Comparison of ENCODE assay signal across 12 cellular contexts in genomic region chr12:96710127-96710745, GRCh38.
DNase-seq lines count a peak whose midpoint lies in the region; ATAC-seq, FAIRE-seq and TF ChIP-seq lines count a peak whose summit lies in the region.
"Had no signal": no experiment of that assay in that cellular context is flagged by ENCODE, and none has a peak within 500 bp of the region (broad histone marks: within the 10 kb centered on the region; RNA-seq: fewer than 3 reads in every experiment).

No MANE protein-coding gene starts in this region.

- H3K4me1 Mint-ChIP-seq in activated naive CD4-positive, alpha-beta T cell treated with anti-CD3 and anti-CD28 coated beads for 36 hours (ENCODE audit: low read depth), result no peaks in the 10 kb centered on the region

- H3K27ac ChIP-seq in VCaP (no peak overlapping the region), small intestine (ENCODE audit: low read depth in 1 of 2, low read length in 1 of 2) (no peak overlapping the region)
- H3K27ac ChIP-seq: coronary artery, thyroid gland had no signal

- H3K4me3 Mint-ChIP-seq in activated naive CD4-positive, alpha-beta T cell treated with anti-CD3 and anti-CD28 coated beads for 36 hours, result no peak overlapping the region

- intact Hi-C loops in activated naive CD4-positive, alpha-beta T cell treated with anti-CD3 and anti-CD28 coated beads for 36 hours (cut with micrococcal nuclease), result no loop called here

- no peaks in the 10 kb centered on the region for H3K36me3 ChIP-seq in small intestine (ENCODE audit: control insufficient read depth in 2 of 2, insufficient read depth in 2 of 2, low read length in 2 of 2)
- H3K36me3 ChIP-seq: thyroid gland had no signal

- H3K4me3 ChIP-seq in small intestine (ENCODE audit: low read depth in 1 of 2, low read length in 2 of 2), result no peak overlapping the region
- H3K4me3 ChIP-seq: coronary artery, thyroid gland had no signal

- no peaks in the 10 kb centered on the region for H3K27me3 Mint-ChIP-seq in activated naive CD4-positive, alpha-beta T cell treated with anti-CD3 and anti-CD28 coated beads for 36 hours (ENCODE audit: low read depth)

- peak; percentile 69 for TF ChIP-seq CTCF in VCaP (conservative IDR thresholded peaks at IDR 0.05)

- H3K9me3 ChIP-seq in small intestine (ENCODE audit: control insufficient read depth, low read depth), result no peaks in the 10 kb centered on the region
- H3K9me3 ChIP-seq: thyroid gland had no signal

- H3K27me3 ChIP-seq in small intestine (ENCODE audit: control insufficient read depth in 2 of 2, insufficient read depth in 2 of 2, low read length in 2 of 2), result no peaks in the 10 kb centered on the region
- H3K27me3 ChIP-seq: thyroid gland had no signal

- H3K9me3 Mint-ChIP-seq in activated naive CD4-positive, alpha-beta T cell treated with anti-CD3 and anti-CD28 coated beads for 36 hours, result no peaks in the 10 kb centered on the region

- WGBS in small intestine, 3 donors, result 20 to 73% (median 43%) methylated on average over 2 of the region's 2 CpGs

- no peak overlapping the region for H3K27ac Mint-ChIP-seq in activated naive CD4-positive, alpha-beta T cell treated with anti-CD3 and anti-CD28 coated beads for 36 hours

- CTCF ChIA-PET in activated naive CD4-positive, alpha-beta T cell treated with anti-CD3 and anti-CD28 coated beads for 36 hours (lab: Charles Lee), result interaction anchor here (0.6 kb wide), 1 partner anchor 303 kb away, joined by 4 read pairs; no protein-coding TSS in a partner anchor

- peak; percentile 20 for DNase-seq in activated naive CD4-positive, alpha-beta T cell treated with anti-CD3 and anti-CD28 coated beads for 36 hours
- no peak for DNase-seq in activated naive CD4-positive, alpha-beta T cell (lab: John Stamatoyannopoulos, UW)
- DNase-seq in NCI-H1092 treated with DMSO at 0.1 percent for 48 hours (lab: John Stamatoyannopoulos, UW) (peak; percentile 24), small intestine (peak; percentile 5), cortex of kidney (lab: John Stamatoyannopoulos, UW) (no peak)
- DNase-seq: anterior cingulate cortex, thyroid gland had no signal

- no peak for FAIRE-seq in small intestine (lab: Jason Lieb, UNC)

- H3K4me1 ChIP-seq in small intestine (ENCODE audit: control insufficient read depth in 2 of 2, insufficient read depth in 1 of 2, low read depth in 1 of 2, low read length in 1 of 2), result no peaks in the 10 kb centered on the region
- H3K4me1 ChIP-seq: thyroid gland had no signal

- H3K36me3 Mint-ChIP-seq in activated naive CD4-positive, alpha-beta T cell treated with anti-CD3 and anti-CD28 coated beads for 36 hours (ENCODE audit: low read depth), result no peaks in the 10 kb centered on the region

- no peak for ATAC-seq in HG02884 (IDR thresholded peaks at IDR 0.05; ENCODE audit: unreplicated experiment)
- no peak for ATAC-seq in GM21717 (IDR thresholded peaks at IDR 0.05; ENCODE audit: unreplicated experiment)
- ATAC-seq: SK-N-SH treated with all-trans-retinoic acid at 6 μM for 48 hours had no signal

Comparison
In these comparisons a context has a peak if more than half of its experiments do, and no peak if none do; other contexts are left out.
1. DNase-seq: peak in activated naive CD4-positive, alpha-beta T cell treated with anti-CD3 and anti-CD28 coated beads for 36 hours (single experiment), NCI-H1092 treated with DMSO at 0.1 percent for 48 hours (single experiment) and small intestine (single experiment); none in activated naive CD4-positive, alpha-beta T cell (0 of 4) and cortex of kidney (single experiment).